In the genomic region with DNA sequence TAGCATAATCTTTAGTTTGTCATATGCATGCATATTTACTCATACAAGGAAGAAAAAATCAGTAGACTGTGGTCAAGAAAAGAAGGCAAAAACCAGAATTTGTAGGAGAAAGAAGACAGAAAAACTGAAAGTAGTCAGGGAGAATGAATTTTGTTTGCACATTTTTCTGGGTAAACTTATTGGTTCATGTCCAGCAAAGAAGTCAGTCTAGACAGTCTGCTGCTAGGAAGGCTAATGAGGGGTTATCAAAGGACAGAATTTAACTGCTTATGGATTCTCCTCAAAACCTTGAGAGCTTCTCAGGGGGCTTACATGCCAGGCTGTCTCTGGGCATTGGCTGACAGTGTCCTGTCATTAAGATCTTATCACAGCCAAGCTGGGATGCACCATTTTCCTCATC, we compare ENCODE assay signal across 20 cellular contexts.
"Had no signal": no experiment of that assay in that cellular context is flagged by ENCODE, and none has a peak within 500 bp of the region (broad histone marks: within the 10 kb centered on the region; RNA-seq: fewer than 3 reads in every experiment).

No MANE protein-coding gene starts in this region.

- H3K27me3 ChIP-seq: ascending aorta, heart right ventricle, ovary, right lobe of liver, suprapubic skin had no signal

- H3K4me1 ChIP-seq: right lobe of liver, suprapubic skin had no signal

- H3K4me3 Mint-ChIP-seq: activated naive CD8-positive, alpha-beta T cell treated with anti-CD3 and anti-CD28 coated beads, Interleukin-2, amount 50 U/mL, for 24 hours; activated T-cell treated with anti-CD3 and anti-CD28 coated beads, Interleukin-2, amount 50 U/mL, for 4 hours; dendritic cell treated with granulocyte-macrophage colony-stimulating factor and Interleukin-4, amounts not matched to agents 40 ng/mL and 50 ng/mL, for 4 days; natural killer cell had no signal

- DNase-seq: activated CD8-positive, alpha-beta memory T cell treated with anti-CD3 and anti-CD28 coated beads, Interleukin-2, amount 50 U/mL, for 4 hours; activated effector memory CD4-positive, alpha-beta T cell treated with Interleukin-2 at 50 U/mL for 16 hours; activated naive CD8-positive, alpha-beta T cell treated with anti-CD3 and anti-CD28 coated beads, Interleukin-2, amount 50 U/mL, for 24 hours; activated T-cell treated with anti-CD3 and anti-CD28 coated beads, Interleukin-2, amount 50 U/mL, for 4 hours; effector CD8-positive, alpha-beta T cell; heart right ventricle; left cardiac atrium; mesenchymal stem cell; natural killer cell; ovary; psoas muscle; right lobe of liver; stimulated activated CD4-positive, alpha-beta T cell treated with anti-CD3 and anti-CD28 coated beads, Interleukin-4, amount 100 ng/mL, for 1 hour; stimulated activated naive CD8-positive, alpha-beta T cell treated with anti-CD3 and anti-CD28 coated beads, Interleukin-15, amount 100 ng/mL, for 72 hours; trophoblast cell had no signal

- H3K27ac Mint-ChIP-seq: dendritic cell treated with granulocyte-macrophage colony-stimulating factor and Interleukin-4, amounts not matched to agents 40 ng/mL and 50 ng/mL, for 4 days had no signal

- ATAC-seq: activated naive CD8-positive, alpha-beta T cell treated with anti-CD3 and anti-CD28 coated beads, Interleukin-2, amount 50 U/mL, for 24 hours; esophagus mucosa; heart right ventricle; left cardiac atrium; natural killer cell; psoas muscle; right lobe of liver had no signal

- H3K27ac ChIP-seq: ascending aorta, heart right ventricle, ovary, psoas muscle, right lobe of liver, suprapubic skin had no signal

- H3K4me3 ChIP-seq: ascending aorta, heart right ventricle, ovary, psoas muscle, right lobe of liver, smooth muscle cell, suprapubic skin had no signal

- H3K9me3 Mint-ChIP-seq: activated T-cell treated with anti-CD3 and anti-CD28 coated beads, Interleukin-2, amount 50 U/mL, for 4 hours; dendritic cell treated with granulocyte-macrophage colony-stimulating factor and Interleukin-4, amounts not matched to agents 40 ng/mL and 50 ng/mL, for 4 days; natural killer cell; stimulated activated naive CD8-positive, alpha-beta T cell treated with anti-CD3 and anti-CD28 coated beads, Interleukin-15, amount 100 ng/mL, for 72 hours had no signal

- H3K9me3 ChIP-seq: ascending aorta, heart right ventricle, ovary, psoas muscle, right lobe of liver, suprapubic skin had no signal

- H3K36me3 Mint-ChIP-seq: natural killer cell had no signal

- H3K36me3 ChIP-seq: ascending aorta, heart right ventricle, ovary, right lobe of liver, suprapubic skin had no signal

- H3K27me3 Mint-ChIP-seq: activated naive CD8-positive, alpha-beta T cell treated with anti-CD3 and anti-CD28 coated beads, Interleukin-2, amount 50 U/mL, for 24 hours; stimulated activated naive CD8-positive, alpha-beta T cell treated with anti-CD3 and anti-CD28 coated beads, Interleukin-15, amount 100 ng/mL, for 72 hours had no signal
